22 cellular contexts compared by ENCODE assay signal in the genomic region with DNA sequence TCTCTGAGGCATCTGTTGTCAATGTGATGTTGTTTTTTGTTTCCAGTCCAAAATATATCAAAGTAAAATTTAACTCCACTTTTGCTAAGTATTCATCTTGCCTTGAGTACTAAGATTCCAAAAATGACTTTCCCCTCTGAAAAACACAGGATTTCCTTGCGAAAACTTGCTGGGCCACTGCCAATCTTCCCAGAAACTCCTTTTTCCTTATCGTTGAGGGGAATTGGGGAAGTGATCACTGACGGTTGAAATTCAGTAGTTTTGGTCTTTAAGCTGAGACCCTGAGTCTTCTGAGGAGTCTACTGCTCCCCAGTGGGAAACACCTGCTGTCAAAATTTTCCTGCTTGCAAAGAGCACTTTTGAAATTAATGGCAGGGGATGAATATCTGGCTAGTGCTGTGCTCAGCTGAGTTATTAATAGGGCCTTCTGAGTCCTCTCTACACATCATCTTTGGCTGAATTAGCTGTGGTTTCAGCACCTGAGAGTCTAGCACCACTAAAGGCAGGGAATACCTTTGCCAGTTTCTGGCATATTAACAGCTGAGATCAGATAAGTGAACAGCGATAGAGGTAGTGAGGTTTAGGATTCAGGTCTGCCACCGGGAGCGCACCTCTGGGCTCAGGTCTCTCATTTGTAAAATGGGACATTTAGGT. TPM values are rescaled to one million over a fixed set of nuclear protein-coding genes. Genes with fewer than 3 reads are reported as not detected.
DNase-seq lines count a peak whose midpoint lies in the region; TF ChIP-seq lines count a peak whose summit lies in the region.
"Had no signal": no experiment of that assay in that cellular context is flagged by ENCODE, and none has a peak within 500 bp of the region (broad histone marks: within the 10 kb centered on the region; RNA-seq: fewer than 3 reads in every experiment).

No MANE protein-coding gene starts in this region.

- H3K27me3 ChIP-seq in BLaER1 (no peaks in the 10 kb centered on the region; the same call in 1 of the 2 replicates), neural progenitor cell (no peaks in the 10 kb centered on the region), GM23248 (replicated peaks; ENCODE audit: insufficient read depth) (no peaks in the 10 kb centered on the region)
- H3K27me3 ChIP-seq in BLaER1 treated with 17β-estradiol and CSF1 and Interleukin-3, amounts not matched to agents 10 nM and 100 nM: no peaks in the 10 kb centered on the region
- H3K27me3 ChIP-seq: SJCRH30 had no signal

- H3K4me3 ChIP-seq in BLaER1 (no peak overlapping the region), neural progenitor cell (no peak overlapping the region), GM23248 (no peak overlapping the region)
- H3K4me3 ChIP-seq in BLaER1 treated with 17β-estradiol and CSF1 and Interleukin-3, amounts not matched to agents 10 nM and 100 nM: no peak overlapping the region
- H3K4me3 ChIP-seq: GM12878, SJCRH30 had no signal

- DNase-seq in MV-4-11 (lab: John Stamatoyannopoulos, UW) (peak; percentile 35), neural progenitor cell (ENCODE audit: low spot score) (no peak), G401 (ENCODE audit: low spot score) (no peak), GM13977 (ENCODE audit: low spot score) (no peak), GM23248 (no peak)
- DNase-seq: ACHN; AML-193; Caco-2; CD4-positive, CD25-positive, alpha-beta regulatory T cell; DMS153; GOT3; NCI-H1092 treated with DMSO at 0.1 percent for 48 hours; NCI-H2081; NCI-H510A; NCI-H774; PC-3; SJCRH30 had no signal

- H3K9me2 ChIP-seq in GM23248 (ENCODE audit: insufficient read depth): no peaks in the 10 kb centered on the region

- H3K9ac ChIP-seq in BLaER1 (no peak overlapping the region), neural progenitor cell (no peak overlapping the region), GM23248 (no peak overlapping the region)
- H3K9ac ChIP-seq in BLaER1 treated with 17β-estradiol and CSF1 and Interleukin-3, amounts not matched to agents 10 nM and 100 nM: peak overlapping the region in 1 of 11 experiments; percentile 32; a peak in 1 of 22 replicates

- no peak overlapping the region for H3K4me3 Mint-ChIP-seq in neural progenitor cell
- H3K4me3 Mint-ChIP-seq: CD4-positive, CD25-positive, alpha-beta regulatory T cell; T-helper 1 cell treated with Interleukin-12 subunit alpha and Interleukin-12 subunit beta and Interleukin-4 antibody, amounts not matched to agents 30 μg/mL and 1 μg/mL, for 36 hours had no signal

- H3K9me3 Mint-ChIP-seq in neural progenitor cell: no peaks in the 10 kb centered on the region

- H3K4me1 ChIP-seq in BLaER1 (peaks cover 40% of the 10 kb centered on the region), neural progenitor cell (peaks cover 3% of the 10 kb centered on the region), GM23248 (ENCODE audit: insufficient read depth) (peaks cover 62% of the 10 kb centered on the region)
- H3K4me1 ChIP-seq in BLaER1 treated with 17β-estradiol and CSF1 and Interleukin-3, amounts not matched to agents 10 nM and 100 nM: peaks cover 34 to 89% (median 48%) of the 10 kb centered on the region in 10 experiments
- H3K4me1 ChIP-seq: Caco-2, SJCRH30 had no signal

- peak overlapping the region; percentile 18 for H2AFZ ChIP-seq in neural progenitor cell (replicated peaks)
- H2AFZ ChIP-seq in GM23248: no peak overlapping the region

- H4K20me1 ChIP-seq in BLaER1: no peaks in the 10 kb centered on the region
- H4K20me1 ChIP-seq in BLaER1 treated with 17β-estradiol and CSF1 and Interleukin-3, amounts not matched to agents 10 nM and 100 nM: no peaks in the 10 kb centered on the region
- no peaks in the 10 kb centered on the region for H4K20me1 ChIP-seq in neural progenitor cell (ENCODE audit: low read depth)
- H4K20me1 ChIP-seq in GM23248 (ENCODE audit: insufficient read depth): no peaks in the 10 kb centered on the region

- in situ Hi-C loops in G401 (cut with HindIII; ENCODE audit: low sequenced_read_pairs): no loop called here
- in situ Hi-C loops in GM13977 (cut with MboI; ENCODE audit: low pct_unique_long_range_greater_than_20kb, low sequenced_read_pairs, unreplicated experiment): no loop called here
- in situ Hi-C loops in GM23248 (cut with MboI): no loop called here

- TF ChIP-seq CTCF in neural progenitor cell (IDR thresholded peaks at IDR 0.05) (no peak), GM13977 (IDR thresholded peaks at IDR 0.05; ENCODE audit: extremely low read depth, insufficient read depth, missing control alignments) (no peak)

- no peak overlapping the region for H3K27ac Mint-ChIP-seq in neural progenitor cell
- H3K27ac Mint-ChIP-seq: CD4-positive, CD25-positive, alpha-beta regulatory T cell; T-helper 1 cell treated with Interleukin-12 subunit alpha and Interleukin-12 subunit beta and Interleukin-4 antibody, amounts not matched to agents 30 μg/mL and 1 μg/mL, for 36 hours had no signal

- H3K27ac ChIP-seq in BLaER1 (no peak overlapping the region), neural progenitor cell (no peak overlapping the region), GM23248 (no peak overlapping the region)
- no peak overlapping the region; a peak in 1 of 22 replicates for H3K27ac ChIP-seq in BLaER1 treated with 17β-estradiol and CSF1 and Interleukin-3, amounts not matched to agents 10 nM and 100 nM
- H3K27ac ChIP-seq: RWPE1, SJCRH30 had no signal

- peaks cover 2% of the 10 kb centered on the region for H3K4me1 Mint-ChIP-seq in neural progenitor cell
- H3K4me1 Mint-ChIP-seq: CD4-positive, CD25-positive, alpha-beta regulatory T cell had no signal

- peak overlapping the region; percentile 23; the same call in 1 of the 2 replicates for H3K4me2 ChIP-seq in BLaER1
- peak overlapping the region; percentile 21 to 87 (median 44); a peak in 19 of 22 replicates for H3K4me2 ChIP-seq in BLaER1 treated with 17β-estradiol and CSF1 and Interleukin-3, amounts not matched to agents 10 nM and 100 nM
- H3K4me2 ChIP-seq in neural progenitor cell: no peak overlapping the region
- H3K4me2 ChIP-seq in GM23248 (ENCODE audit: unreplicated experiment): no peak overlapping the region

- H3F3A ChIP-seq in neural progenitor cell (ENCODE audit: low read depth) (no peaks in the 10 kb centered on the region), GM23248 (ENCODE audit: insufficient read depth) (peaks cover 31% of the 10 kb centered on the region)

- H3K9me3 ChIP-seq in BLaER1: no peaks in the 10 kb centered on the region
- H3K9me3 ChIP-seq in BLaER1 treated with 17β-estradiol and CSF1 and Interleukin-3, amounts not matched to agents 10 nM and 100 nM (replicated peaks in 1 of 11): no peaks in the 10 kb centered on the region
- no peaks in the 10 kb centered on the region for H3K9me3 ChIP-seq in neural progenitor cell (ENCODE audit: low read depth)
- H3K9me3 ChIP-seq in GM23248 (ENCODE audit: low read depth): no peaks in the 10 kb centered on the region
- H3K9me3 ChIP-seq: Caco-2, SJCRH30 had no signal

- H3K36me3 ChIP-seq in BLaER1 (no peaks in the 10 kb centered on the region), neural progenitor cell (no peaks in the 10 kb centered on the region), GM23248 (ENCODE audit: low read depth) (no peaks in the 10 kb centered on the region)
- H3K36me3 ChIP-seq in BLaER1 treated with 17β-estradiol and CSF1 and Interleukin-3, amounts not matched to agents 10 nM and 100 nM: no peaks in the 10 kb centered on the region
- H3K36me3 ChIP-seq: SJCRH30 had no signal

- H3K79me2 ChIP-seq in neural progenitor cell (ENCODE audit: low read depth): no peaks in the 10 kb centered on the region
- H3K79me2 ChIP-seq in GM23248 (ENCODE audit: insufficient read depth): no peaks in the 10 kb centered on the region

- H3K36me3 Mint-ChIP-seq in neural progenitor cell: no peaks in the 10 kb centered on the region
- H3K36me3 Mint-ChIP-seq: CD4-positive, CD25-positive, alpha-beta regulatory T cell had no signal

- 89 to 90% methylated on average over 6 of the region's 6 CpGs for WGBS in GM23248 (ENCODE audit: low coverage in 1 of 2, low lambda C conversion rate in 2 of 2, missing lambda C conversion rate in 2 of 2), 2 experiments

- H3K27me3 Mint-ChIP-seq in neural progenitor cell (ENCODE audit: insufficient read depth, low read depth): peaks cover 2% of the 10 kb centered on the region
- H3K27me3 Mint-ChIP-seq: CD4-positive, CD25-positive, alpha-beta regulatory T cell had no signal

RNA-seq across cellular contexts. Expression of gene TLR4, which starts 18.0 kb away (rescaled TPM):
- 0.22 and 0.24 TPM in 2 replicates for total RNA-seq in neural progenitor cell (ENCODE audit: low replicate concordance)
- not detected in 2 replicates for total RNA-seq in G401 (2014; rRNA removed; shearing (Covaris generic))
- total RNA-seq in GM23248 (2014; rRNA removed; shearing (Covaris generic)): 11.9 and 13.8 TPM in 2 replicates
- 5.1 TPM in 2 replicates for polyA plus RNA-seq in GM23248 (2016; fragmentation: Nextera tagmentation; extraction: Ambion mirVana)
- total RNA-seq: Caco-2, PC-3 had no signal

Comparison
In these comparisons a context has a peak if more than half of its experiments do, and no peak if none do; other contexts are left out.
1. H3K4me2 ChIP-seq: peak in BLaER1 (single experiment) and BLaER1 treated with 17β-estradiol and CSF1 and Interleukin-3, amounts not matched to agents 10 nM and 100 nM (11 of 11); none in neural progenitor cell (single experiment) and GM23248 (single experiment).
2. RNA of gene TLR4, which starts 18.0 kb away (total RNA-seq): 11.9 to 13.8 TPM in GM23248; 0.22 to 0.24 TPM in neural progenitor cell and not detected in G401; every median in the first group is over 10 times any median in the second.